ENCODE assay signal across 13 cellular contexts in the genomic region with DNA sequence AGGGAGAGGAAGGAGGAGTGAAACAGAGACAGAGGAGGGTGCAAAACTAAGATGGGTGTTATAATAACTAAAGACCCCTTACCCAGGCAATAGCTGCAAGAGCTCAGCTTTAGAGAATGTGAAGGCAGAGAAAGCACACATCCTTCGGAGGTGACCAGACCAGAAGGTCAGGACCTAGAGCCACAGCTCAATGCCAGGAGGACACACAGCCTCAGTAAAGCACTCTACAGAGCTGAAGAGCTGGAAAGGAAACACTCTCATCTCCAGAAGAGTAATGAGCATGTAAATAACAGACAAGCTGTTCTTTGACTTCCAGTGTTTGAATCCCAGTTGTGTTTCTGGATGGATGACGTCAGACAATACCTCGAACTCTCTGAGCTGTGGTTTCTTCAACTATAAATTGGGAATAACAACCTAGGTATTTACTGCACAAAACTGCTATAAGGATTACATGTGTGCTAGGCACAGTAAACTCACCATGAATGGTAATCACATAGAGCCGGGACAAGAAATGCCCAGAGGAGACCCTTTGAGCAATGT.
"Had no signal": no experiment of that assay in that cellular context is flagged by ENCODE, and none has a peak within 500 bp of the region (broad histone marks: within the 10 kb centered on the region; RNA-seq: fewer than 3 reads in every experiment).

No MANE protein-coding gene starts in this region.

- H3K27ac Mint-ChIP-seq: activated naive CD8-positive, alpha-beta T cell treated with anti-CD3 and anti-CD28 coated beads, Interleukin-2, amount 10 ng/mL, durations not matched to agents 7 days and 5 days; activated T-cell treated with anti-CD3 and anti-CD28 coated beads, Interleukin-2, amount 50 U/mL, for 72 hours; stimulated activated naive CD8-positive, alpha-beta T cell treated with anti-CD3 and anti-CD28 coated beads, Interleukin-15, Interleukin-2, amounts not matched to agents 100 ng/mL and 50 ng/mL, for 24 hours; T-helper 1 cell treated with Interleukin-12 subunit alpha and Interleukin-12 subunit beta and Interleukin-4 antibody, amounts not matched to agents 30 μg/mL and 1 μg/mL, for 36 hours had no signal

- H3K36me3 Mint-ChIP-seq: natural killer cell had no signal

- H3K27me3 ChIP-seq: ascending aorta, dorsolateral prefrontal cortex had no signal

- H3K27me3 Mint-ChIP-seq: activated naive CD8-positive, alpha-beta T cell treated with anti-CD3 and anti-CD28 coated beads, Interleukin-2, amount 10 ng/mL, durations not matched to agents 7 days and 5 days; stimulated activated naive CD8-positive, alpha-beta T cell treated with anti-CD3 and anti-CD28 coated beads, Interleukin-15, Interleukin-2, amounts not matched to agents 100 ng/mL and 50 ng/mL, for 24 hours had no signal

- H3K4me3 ChIP-seq: ascending aorta, dorsolateral prefrontal cortex, psoas muscle had no signal

- H3K27ac ChIP-seq: dorsolateral prefrontal cortex, psoas muscle had no signal

- ATAC-seq: activated T-cell treated with anti-CD3 and anti-CD28 coated beads, Interleukin-2, amount 50 U/mL, for 72 hours; natural killer cell; psoas muscle had no signal

- H3K4me3 Mint-ChIP-seq: activated naive CD8-positive, alpha-beta T cell treated with anti-CD3 and anti-CD28 coated beads, Interleukin-2, amount 10 ng/mL, durations not matched to agents 7 days and 5 days; activated T-cell treated with anti-CD3 and anti-CD28 coated beads, Interleukin-2, amount 50 U/mL, for 72 hours; natural killer cell; stimulated activated naive CD8-positive, alpha-beta T cell treated with anti-CD3 and anti-CD28 coated beads, Interleukin-15, Interleukin-2, amounts not matched to agents 100 ng/mL and 50 ng/mL, for 24 hours; T-helper 1 cell treated with Interleukin-12 subunit alpha and Interleukin-12 subunit beta and Interleukin-4 antibody, amounts not matched to agents 30 μg/mL and 1 μg/mL, for 36 hours had no signal

- H3K36me3 ChIP-seq: ascending aorta had no signal

- H3K9me3 Mint-ChIP-seq: natural killer cell; stimulated activated naive CD8-positive, alpha-beta T cell treated with anti-CD3 and anti-CD28 coated beads, Interleukin-15, Interleukin-2, amounts not matched to agents 100 ng/mL and 50 ng/mL, for 24 hours; T-helper 1 cell treated with Interleukin-12 subunit alpha and Interleukin-12 subunit beta and Interleukin-4 antibody, amounts not matched to agents 30 μg/mL and 1 μg/mL, for 36 hours had no signal

- H3K9me3 ChIP-seq: ascending aorta, psoas muscle had no signal

- H3K4me1 ChIP-seq: psoas muscle had no signal

- DNase-seq: activated CD4-positive, alpha-beta T cell treated with anti-CD3 and anti-CD28 coated beads, Interleukin-2, amount 50 U/mL, for 48 hours; activated naive CD8-positive, alpha-beta T cell treated with anti-CD3 and anti-CD28 coated beads, Interleukin-2, amount 10 ng/mL, durations not matched to agents 7 days and 5 days; activated T-cell treated with anti-CD3 and anti-CD28 coated beads, Interleukin-2, amount 50 U/mL, for 72 hours; dorsolateral prefrontal cortex; glutamatergic neuron; mammary epithelial cell; natural killer cell; nucleus accumbens; psoas muscle; stimulated activated CD4-positive, alpha-beta T cell treated with anti-CD3 and anti-CD28 coated beads, Interleukin-4, amount 100 ng/mL, for 24 hours had no signal
